Comparison of ENCODE assay signal across 19 cellular contexts in genomic region chr6:109449064-109449788, GRCh38. TPM values are rescaled to one million over a fixed set of nuclear protein-coding genes. Genes with fewer than 3 reads are reported as not detected.
DNase-seq lines count a peak whose midpoint lies in the region; ATAC-seq, FAIRE-seq and TF ChIP-seq lines count a peak whose summit lies in the region.
"Had no signal": no experiment of that assay in that cellular context is flagged by ENCODE, and none has a peak within 500 bp of the region (broad histone marks: within the 10 kb centered on the region; RNA-seq: fewer than 3 reads in every experiment).

No MANE protein-coding gene starts in this region.

- ATAC-seq in HepG2 (no peak), right lobe of liver (no peak), activated B cell treated with CpG ODN at 0.5 μM for 24 hours (ENCODE audit: low read depth) (no peak), esophagus mucosa (peak; percentile 2)
- ATAC-seq: sciatic nerve had no signal

- WGBS in HepG2 (ENCODE audit: low lambda C conversion rate), result 95% methylated on average over 8 of the region's 19 CpGs
- 78% methylated on average over 4 of the region's 19 CpGs for WGBS in right lobe of liver (ENCODE audit: insufficient coverage, low coverage, low lambda C conversion rate, missing lambda C conversion rate)
- 81 to 86% (median 86%) methylated on average over 18 to 19 of the region's 19 CpGs for WGBS in stomach, 5 donors

- POLR2A ChIA-PET in HepG2 (lab: Yijun Ruan, JAX), result interaction anchor here (1.3 kb wide), 1 partner anchor 65 kb away, joined by 4 read pairs; no protein-coding TSS in a partner anchor
- POLR2A ChIA-PET in activated B cell treated with CpG ODN at 0.5 μM for 24 hours (lab: Charles Lee), result interaction anchor here (0.6 to 2.0 kb wide), 5 partner anchors 8 to 66 kb away, joined by 3 to 15 read pairs (median 5); partner anchors contain the start of genes CD164, PPIL6 and SMPD2

- H4K20me1 ChIP-seq in HepG2 (ENCODE audit: insufficient read depth, low read length), result no peaks in the 10 kb centered on the region

- BruUV-seq in HepG2 (replicated peaks; lab: Mats Ljungman, UMichigan), result no TSS peak

- peaks cover 2% of the 10 kb centered on the region; the same call in 1 of the 2 replicates for H3K4me1 ChIP-seq in HepG2 (ENCODE audit: insufficient read depth, low read length)
- no peaks in the 10 kb centered on the region for H3K4me1 ChIP-seq in right lobe of liver
- H3K4me1 ChIP-seq in stomach, result peaks cover 1 to 17% (median 6%) of the 10 kb centered on the region in 4 donors

- no peak overlapping the region for H3K4me3 ChIP-seq in HepG2 (replicated peaks in 1 of 3; ENCODE audit: insufficient read depth in 1 of 3, low read depth in 2 of 3, low read length in 3 of 3)
- no peak overlapping the region for H3K4me3 ChIP-seq in right lobe of liver
- no peak overlapping the region for H3K4me3 ChIP-seq in stomach
- H3K4me3 ChIP-seq: hepatocyte had no signal

- peak overlapping the region; percentile 53 for H3K4me3 Mint-ChIP-seq in activated B cell treated with CpG ODN at 0.5 μM for 24 hours

- H3K4me2 ChIP-seq in HepG2 (ENCODE audit: low read depth, low read length), result no peak overlapping the region
- H3K4me2 ChIP-seq: hepatocyte had no signal

- no peaks in the 10 kb centered on the region for H3K27me3 Mint-ChIP-seq in activated B cell treated with CpG ODN at 0.5 μM for 24 hours

- TF ChIP-seq RAD21 in HepG2 (CRISPR knock-in tag; IDR thresholded peaks at IDR 0.05), result no peak

- TF ChIP-seq EP300 in HepG2 (IDR thresholded peaks at IDR 0.05; ENCODE audit: low read depth in 2 of 2, low read length in 2 of 2), result no peak
- no peak for TF ChIP-seq EP300 in HepG2 (CRISPR knock-in tag; IDR thresholded peaks at IDR 0.05; ENCODE audit: borderline replicate concordance)
- no peak for TF ChIP-seq EP300 in stomach (IDR thresholded peaks at IDR 0.05)

- no peak overlapping the region for H2AFZ ChIP-seq in HepG2 (ENCODE audit: low read length)
- H2AFZ ChIP-seq: hepatocyte had no signal

- H3K27ac ChIP-seq in HepG2 (ENCODE audit: extremely low read length, insufficient read depth, low read length), result no peak overlapping the region
- no peak overlapping the region for H3K27ac ChIP-seq in right lobe of liver
- no peak overlapping the region for H3K27ac ChIP-seq in stomach
- H3K27ac ChIP-seq: hepatocyte had no signal

- H3K9ac ChIP-seq in HepG2 (ENCODE audit: insufficient read depth, low read depth, low read length), result no peak overlapping the region

- intact Hi-C loops in HepG2 (cut with micrococcal nuclease; ENCODE audit: unreplicated experiment) (no loop called here), right lobe of liver (cut with DNase I) (no loop called here), activated B cell treated with CpG ODN at 0.5 μM for 24 hours (cut with micrococcal nuclease) (no loop called here), stomach (cut with DNase I; ENCODE audit: low total_unique reads) (no loop called here)

- TF ChIP-seq POLR2A in HepG2 (IDR thresholded peaks at IDR 0.05; ENCODE audit: insufficient read depth in 1 of 2, low read depth in 2 of 2, low read length in 2 of 2), result no peak
- no peak for TF ChIP-seq POLR2A in right lobe of liver (IDR thresholded peaks at IDR 0.05)
- TF ChIP-seq POLR2A in stomach (IDR thresholded peaks at IDR 0.05), result no peak

- DNase-seq in HepG2 (ENCODE audit: low spot score), result no peak
- DNase-seq in right lobe of liver, result no peak
- no peak for DNase-seq in activated B cell treated with CpG ODN at 0.5 μM for 24 hours
- peak; percentile 24 for DNase-seq in stomach
- DNase-seq in H4 (ENCODE audit: low spot score), result no peak
- DNase-seq in superior temporal gyrus (ENCODE audit: extremely low spot score), result no peak
- no peak for DNase-seq in COLO668 (lab: John Stamatoyannopoulos, UW; ENCODE audit: unreplicated experiment)
- DNase-seq: IMR-90; NCI-H2081; NCI-H526; SIG-M5; stimulated activated CD4-positive, alpha-beta T cell treated with anti-CD3 and anti-CD28 coated beads, Interleukin-1b, Interleukin-23, amount 100 ng/mL, for 48 hours; T1000 had no signal

- no peaks in the 10 kb centered on the region for H3K9me3 ChIP-seq in HepG2 (ENCODE audit: low read length)
- no peaks in the 10 kb centered on the region for H3K9me3 ChIP-seq in right lobe of liver
- no peaks in the 10 kb centered on the region for H3K9me3 ChIP-seq in stomach

- no peaks in the 10 kb centered on the region for H3K79me2 ChIP-seq in HepG2 (ENCODE audit: insufficient read depth, low read length)

- in situ Hi-C loops in HepG2 (cut with HindIII; ENCODE audit: extremely low pct_ligation_motif_present, low pct_unique_long_range_greater_than_20kb), result no loop called here

- H3K36me3 Mint-ChIP-seq in activated B cell treated with CpG ODN at 0.5 μM for 24 hours (ENCODE audit: low read depth), result peaks cover 68% of the 10 kb centered on the region

- TF ChIP-seq CTCF in HepG2 (CRISPR knock-in tag; IDR thresholded peaks at IDR 0.05) (no peak), right lobe of liver (IDR thresholded peaks at IDR 0.05) (no peak), activated B cell treated with CpG ODN at 0.5 μM for 24 hours (IDR thresholded peaks at IDR 0.05) (no peak), stomach (IDR thresholded peaks at IDR 0.05) (no peak)

- CTCF ChIA-PET in HepG2 (lab: Yijun Ruan, JAX; ENCODE audit: low intra/inter-chr PET ratio, low total read pairs), result no interaction called here
- CTCF ChIA-PET in activated B cell treated with CpG ODN at 0.5 μM for 24 hours (lab: Charles Lee), result interaction anchor here (1.0 kb wide), 1 partner anchor 72 kb away, joined by 4 read pairs; no protein-coding TSS in a partner anchor

- FAIRE-seq in HepG2 (lab: Jason Lieb, UNC), result no peak
- FAIRE-seq: endometrium, G401.6, H54 had no signal

- H3K4me1 Mint-ChIP-seq in activated B cell treated with CpG ODN at 0.5 μM for 24 hours, result peaks cover 70% of the 10 kb centered on the region

- H3K9me3 Mint-ChIP-seq in activated B cell treated with CpG ODN at 0.5 μM for 24 hours, result no peaks in the 10 kb centered on the region

- peak overlapping the region; percentile 80 for H3K27ac Mint-ChIP-seq in activated B cell treated with CpG ODN at 0.5 μM for 24 hours

- no peaks in the 10 kb centered on the region for H3K27me3 ChIP-seq in HepG2 (ENCODE audit: control insufficient read depth in 1 of 2, insufficient read depth in 2 of 2, low read length in 2 of 2)
- no peaks in the 10 kb centered on the region for H3K27me3 ChIP-seq in right lobe of liver
- H3K27me3 ChIP-seq in stomach, result no peaks in the 10 kb centered on the region
- H3K27me3 ChIP-seq: hepatocyte had no signal

- H3K36me3 ChIP-seq in HepG2 (replicated peaks in 1 of 2; ENCODE audit: control insufficient read depth in 1 of 2, insufficient read depth in 2 of 2, low read length in 2 of 2) (no peaks in the 10 kb centered on the region; a peak in 2 of 5 replicates), right lobe of liver (no peaks in the 10 kb centered on the region), stomach (peaks cover 40 to 67% (median 47%) of the 10 kb centered on the region in 4 donors)

RNA-seq across cellular contexts. Expression of gene MICAL1, which starts 6.3 kb away (rescaled TPM):
- total RNA-seq in HepG2 (2016; rRNA removed; fragmentation: Illumina TruSeq; extraction: Trizol), result 1.9 and 6.9 TPM in 2 replicates
- total RNA-seq in HepG2 (2016; cell fraction: cytosol; rRNA removed; fragmentation: Illumina TruSeq; extraction: Trizol; ENCODE audit: low read depth), result 1.1 and 2.9 TPM in 2 replicates
- 2.2 and 7.5 TPM in 2 replicates for total RNA-seq in HepG2 (2016; cell fraction: insoluble cytoplasmic fraction; rRNA removed; fragmentation: Illumina TruSeq; extraction: Trizol)
- 0.87 and 1.4 TPM in 2 replicates for total RNA-seq in HepG2 (2016; cell fraction: membrane; rRNA removed; fragmentation: Illumina TruSeq; extraction: Trizol)
- 10.6 and 12.0 TPM in 2 replicates for total RNA-seq in HepG2 (2016; cell fraction: nucleus; rRNA removed; fragmentation: Illumina TruSeq; extraction: Trizol)
- polyA plus RNA-seq in HepG2 (2011; rRNA removed), result 39.0 and 48.0 TPM in 2 replicates
- 6.7 and 9.8 TPM in 2 replicates for polyA plus RNA-seq in HepG2 (2011; cell fraction: cytosol; rRNA removed)
- 432 and 521 TPM in 2 replicates for polyA plus RNA-seq in HepG2 (2011; cell fraction: nucleus; rRNA removed)
- 10.5 and 18.1 TPM in 2 replicates for polyA plus RNA-seq in HepG2 (2012)
- 0.25 and 0.36 TPM in 2 replicates for polyA plus RNA-seq in HepG2 (2016; cell fraction: cytosol; fragmentation: Illumina TruSeq; extraction: Trizol; ENCODE audit: low read depth)
- polyA plus RNA-seq in HepG2 (2016; cell fraction: insoluble cytoplasmic fraction; fragmentation: Illumina TruSeq; extraction: Trizol; ENCODE audit: low read depth), result 2.0 and 2.3 TPM in 2 replicates
- 0.81 and 0.95 TPM in 2 replicates for polyA plus RNA-seq in HepG2 (2016; cell fraction: membrane; fragmentation: Illumina TruSeq; extraction: Trizol; ENCODE audit: low read depth)
- 40.3 and 54.1 TPM in 2 replicates for polyA plus RNA-seq in HepG2 (2016; cell fraction: nucleus; fragmentation: Illumina TruSeq; extraction: Trizol; ENCODE audit: insufficient read depth, low read depth)
- polyA minus RNA-seq in HepG2 (2011; rRNA and poly(A)+ RNA removed; ENCODE audit: low replicate concordance), result 6.9 and 18.4 TPM in 2 replicates
- 4.7 and 5.5 TPM in 2 replicates for polyA minus RNA-seq in HepG2 (2011; cell fraction: cytosol; rRNA and poly(A)+ RNA removed)
- polyA minus RNA-seq in HepG2 (2011; cell fraction: nucleus; rRNA and poly(A)+ RNA removed), result 36.2 and 38.4 TPM in 2 replicates
- 10 to 100 TPM in 2 of 6 experiments, 1 to 10 TPM in 4; 1.4 to 11.7 (median 5.2) TPM for total RNA-seq in right lobe of liver
- 104 and 120 TPM in 2 replicates for total RNA-seq in activated B cell treated with CpG ODN at 0.5 μM for 24 hours
- 7.4 TPM for total RNA-seq in esophagus mucosa
- 100 to 1,000 TPM in 3 of 5 donors, 10 to 100 TPM in 2; 13.8 to 205 (median 101) TPM for total RNA-seq in stomach
- 10 to 100 TPM; 15.8 to 18.5 (median 15.8) TPM for polyA plus RNA-seq in stomach
- total RNA-seq in H4 (2014; rRNA removed; shearing (Covaris generic)), result 3.5 and 5.8 TPM in 2 replicates

RNA-seq across cellular contexts. Expression of gene SMPD2, which starts 8.7 kb away (rescaled TPM):
- total RNA-seq in HepG2 (2016; rRNA removed; fragmentation: Illumina TruSeq; extraction: Trizol), result 6.7 and 10.6 TPM in 2 replicates
- 4.6 and 5.2 TPM in 2 replicates for total RNA-seq in HepG2 (2016; cell fraction: cytosol; rRNA removed; fragmentation: Illumina TruSeq; extraction: Trizol; ENCODE audit: low read depth)
- total RNA-seq in HepG2 (2016; cell fraction: insoluble cytoplasmic fraction; rRNA removed; fragmentation: Illumina TruSeq; extraction: Trizol), result 7.4 and 12.3 TPM in 2 replicates
- 8.5 and 8.7 TPM in 2 replicates for total RNA-seq in HepG2 (2016; cell fraction: membrane; rRNA removed; fragmentation: Illumina TruSeq; extraction: Trizol)
- 12.1 and 13.9 TPM in 2 replicates for total RNA-seq in HepG2 (2016; cell fraction: nucleus; rRNA removed; fragmentation: Illumina TruSeq; extraction: Trizol)
- polyA plus RNA-seq in HepG2 (2011; rRNA removed), result 5.9 and 6.9 TPM in 2 replicates
- 5.0 and 5.8 TPM in 2 replicates for polyA plus RNA-seq in HepG2 (2011; cell fraction: cytosol; rRNA removed)
- polyA plus RNA-seq in HepG2 (2011; cell fraction: nucleus; rRNA removed), result 15.0 and 17.9 TPM in 2 replicates
- 2.4 and 4.1 TPM in 2 replicates for polyA plus RNA-seq in HepG2 (2012)
- polyA plus RNA-seq in HepG2 (2016; cell fraction: cytosol; fragmentation: Illumina TruSeq; extraction: Trizol; ENCODE audit: low read depth), result 5.7 and 6.5 TPM in 2 replicates
- 7.1 and 7.3 TPM in 2 replicates for polyA plus RNA-seq in HepG2 (2016; cell fraction: insoluble cytoplasmic fraction; fragmentation: Illumina TruSeq; extraction: Trizol; ENCODE audit: low read depth)
- 5.9 and 8.0 TPM in 2 replicates for polyA plus RNA-seq in HepG2 (2016; cell fraction: membrane; fragmentation: Illumina TruSeq; extraction: Trizol; ENCODE audit: low read depth)
- 13.1 and 18.5 TPM in 2 replicates for polyA plus RNA-seq in HepG2 (2016; cell fraction: nucleus; fragmentation: Illumina TruSeq; extraction: Trizol; ENCODE audit: insufficient read depth, low read depth)
- 8.7 and 50.0 TPM in 2 replicates for polyA minus RNA-seq in HepG2 (2011; rRNA and poly(A)+ RNA removed; ENCODE audit: low replicate concordance)
- 1.8 and 3.3 TPM in 2 replicates for polyA minus RNA-seq in HepG2 (2011; cell fraction: cytosol; rRNA and poly(A)+ RNA removed)
- polyA minus RNA-seq in HepG2 (2011; cell fraction: nucleus; rRNA and poly(A)+ RNA removed), result 15.7 and 21.8 TPM in 2 replicates
- total RNA-seq in right lobe of liver, result 1 to 10 TPM; 3.2 to 7.7 (median 4.0) TPM
- total RNA-seq in activated B cell treated with CpG ODN at 0.5 μM for 24 hours, result 24.9 and 28.2 TPM in 2 replicates
- 12.3 TPM for total RNA-seq in esophagus mucosa
- total RNA-seq in stomach, result 10 to 100 TPM; 10.7 to 80.5 (median 17.2) TPM
- polyA plus RNA-seq in stomach, result 10 to 100 TPM; 14.0 to 21.8 (median 17.6) TPM
- 11.2 and 12.9 TPM in 2 replicates for total RNA-seq in H4 (2014; rRNA removed; shearing (Covaris generic))

RNA-seq across cellular contexts. Expression of gene PPIL6, which starts 8.8 kb away (rescaled TPM):
- total RNA-seq in HepG2 (2016; rRNA removed; fragmentation: Illumina TruSeq; extraction: Trizol) (0.22 TPM in 1 of 2 replicates, not detected in the other), right lobe of liver (under 1 TPM in 4 of 6 experiments, not detected in 2; 0.12 to 0.42 (median 0.33) TPM), activated B cell treated with CpG ODN at 0.5 μM for 24 hours (0.73 and 0.91 TPM in 2 replicates), esophagus mucosa (0.84 TPM), stomach (1 to 10 TPM in 3 of 5 donors, not detected in 2; 1.4 to 8.6 (median 3.2) TPM)
- not detected in 2 replicates for total RNA-seq in HepG2 (2016; cell fraction: cytosol; rRNA removed; fragmentation: Illumina TruSeq; extraction: Trizol; ENCODE audit: low read depth)
- 0.16 and 0.48 TPM in 2 replicates for total RNA-seq in HepG2 (2016; cell fraction: insoluble cytoplasmic fraction; rRNA removed; fragmentation: Illumina TruSeq; extraction: Trizol)
- 0.19 TPM in 1 of 2 replicates, not detected in the other for total RNA-seq in HepG2 (2016; cell fraction: membrane; rRNA removed; fragmentation: Illumina TruSeq; extraction: Trizol)
- total RNA-seq in HepG2 (2016; cell fraction: nucleus; rRNA removed; fragmentation: Illumina TruSeq; extraction: Trizol), result not detected in 2 replicates
- polyA plus RNA-seq in HepG2 (2011; rRNA removed) (0.01 and 0.46 TPM in 2 replicates), stomach (1 to 10 TPM; 1.0 to 4.0 (median 2.7) TPM)
- 0.05 and 0.12 TPM in 2 replicates for polyA plus RNA-seq in HepG2 (2011; cell fraction: cytosol; rRNA removed)
- not detected in 2 replicates for polyA plus RNA-seq in HepG2 (2011; cell fraction: nucleus; rRNA removed)
- 0.11 TPM in 1 of 2 replicates, not detected in the other for polyA plus RNA-seq in HepG2 (2012)
- 0.31 TPM in 1 of 2 replicates, not detected in the other for polyA plus RNA-seq in HepG2 (2016; cell fraction: cytosol; fragmentation: Illumina TruSeq; extraction: Trizol; ENCODE audit: low read depth)
- polyA plus RNA-seq in HepG2 (2016; cell fraction: insoluble cytoplasmic fraction; fragmentation: Illumina TruSeq; extraction: Trizol; ENCODE audit: low read depth), result not detected in 2 replicates
- 0.13 TPM in 1 of 2 replicates, not detected in the other for polyA plus RNA-seq in HepG2 (2016; cell fraction: membrane; fragmentation: Illumina TruSeq; extraction: Trizol; ENCODE audit: low read depth)
- polyA plus RNA-seq in HepG2 (2016; cell fraction: nucleus; fragmentation: Illumina TruSeq; extraction: Trizol; ENCODE audit: insufficient read depth, low read depth), result not detected in 2 replicates
- polyA minus RNA-seq in HepG2 (2011; rRNA and poly(A)+ RNA removed; ENCODE audit: low replicate concordance), result 0.87 TPM in 1 of 2 replicates, not detected in the other
- not detected in 2 replicates for polyA minus RNA-seq in HepG2 (2011; cell fraction: cytosol; rRNA and poly(A)+ RNA removed)
- polyA minus RNA-seq in HepG2 (2011; cell fraction: nucleus; rRNA and poly(A)+ RNA removed), result not detected in 2 replicates
- 1.0 TPM in 1 of 2 replicates, not detected in the other for total RNA-seq in H4 (2014; rRNA removed; shearing (Covaris generic))

RNA-seq across cellular contexts. Expression of gene ZBTB24, which starts 33.8 kb away (rescaled TPM):
- total RNA-seq in HepG2 (2016; rRNA removed; fragmentation: Illumina TruSeq; extraction: Trizol), result 6.2 and 8.7 TPM in 2 replicates
- total RNA-seq in HepG2 (2016; cell fraction: cytosol; rRNA removed; fragmentation: Illumina TruSeq; extraction: Trizol; ENCODE audit: low read depth), result 1.1 and 1.2 TPM in 2 replicates
- total RNA-seq in HepG2 (2016; cell fraction: insoluble cytoplasmic fraction; rRNA removed; fragmentation: Illumina TruSeq; extraction: Trizol), result 6.7 and 8.3 TPM in 2 replicates
- total RNA-seq in HepG2 (2016; cell fraction: membrane; rRNA removed; fragmentation: Illumina TruSeq; extraction: Trizol), result 4.0 and 4.6 TPM in 2 replicates
- total RNA-seq in HepG2 (2016; cell fraction: nucleus; rRNA removed; fragmentation: Illumina TruSeq; extraction: Trizol), result 5.4 and 5.8 TPM in 2 replicates
- polyA plus RNA-seq in HepG2 (2011; rRNA removed), result 1.5 and 1.6 TPM in 2 replicates
- 1.0 and 1.4 TPM in 2 replicates for polyA plus RNA-seq in HepG2 (2011; cell fraction: cytosol; rRNA removed)
- polyA plus RNA-seq in HepG2 (2011; cell fraction: nucleus; rRNA removed), result 1.5 and 1.7 TPM in 2 replicates
- 2.3 and 2.8 TPM in 2 replicates for polyA plus RNA-seq in HepG2 (2012)
- 0.88 and 0.89 TPM in 2 replicates for polyA plus RNA-seq in HepG2 (2016; cell fraction: cytosol; fragmentation: Illumina TruSeq; extraction: Trizol; ENCODE audit: low read depth)
- 6.1 and 6.3 TPM in 2 replicates for polyA plus RNA-seq in HepG2 (2016; cell fraction: insoluble cytoplasmic fraction; fragmentation: Illumina TruSeq; extraction: Trizol; ENCODE audit: low read depth)
- 1.9 and 2.0 TPM in 2 replicates for polyA plus RNA-seq in HepG2 (2016; cell fraction: membrane; fragmentation: Illumina TruSeq; extraction: Trizol; ENCODE audit: low read depth)
- polyA plus RNA-seq in HepG2 (2016; cell fraction: nucleus; fragmentation: Illumina TruSeq; extraction: Trizol; ENCODE audit: insufficient read depth, low read depth), result 7.1 and 7.4 TPM in 2 replicates
- polyA minus RNA-seq in HepG2 (2011; rRNA and poly(A)+ RNA removed; ENCODE audit: low replicate concordance), result 1.3 and 9.1 TPM in 2 replicates
- 2.5 and 3.1 TPM in 2 replicates for polyA minus RNA-seq in HepG2 (2011; cell fraction: cytosol; rRNA and poly(A)+ RNA removed)
- 4.1 and 4.4 TPM in 2 replicates for polyA minus RNA-seq in HepG2 (2011; cell fraction: nucleus; rRNA and poly(A)+ RNA removed)
- total RNA-seq in right lobe of liver, result 1 to 10 TPM; 2.4 to 3.6 (median 2.7) TPM
- 22.8 and 25.4 TPM in 2 replicates for total RNA-seq in activated B cell treated with CpG ODN at 0.5 μM for 24 hours
- total RNA-seq in esophagus mucosa, result 4.9 TPM
- total RNA-seq in stomach, result 1 to 10 TPM; 1.4 to 9.3 (median 6.8) TPM
- 1 to 10 TPM; 2.3 to 3.2 (median 2.6) TPM for polyA plus RNA-seq in stomach
- 5.2 and 6.1 TPM in 2 replicates for total RNA-seq in H4 (2014; rRNA removed; shearing (Covaris generic))
